In the genomic region with DNA sequence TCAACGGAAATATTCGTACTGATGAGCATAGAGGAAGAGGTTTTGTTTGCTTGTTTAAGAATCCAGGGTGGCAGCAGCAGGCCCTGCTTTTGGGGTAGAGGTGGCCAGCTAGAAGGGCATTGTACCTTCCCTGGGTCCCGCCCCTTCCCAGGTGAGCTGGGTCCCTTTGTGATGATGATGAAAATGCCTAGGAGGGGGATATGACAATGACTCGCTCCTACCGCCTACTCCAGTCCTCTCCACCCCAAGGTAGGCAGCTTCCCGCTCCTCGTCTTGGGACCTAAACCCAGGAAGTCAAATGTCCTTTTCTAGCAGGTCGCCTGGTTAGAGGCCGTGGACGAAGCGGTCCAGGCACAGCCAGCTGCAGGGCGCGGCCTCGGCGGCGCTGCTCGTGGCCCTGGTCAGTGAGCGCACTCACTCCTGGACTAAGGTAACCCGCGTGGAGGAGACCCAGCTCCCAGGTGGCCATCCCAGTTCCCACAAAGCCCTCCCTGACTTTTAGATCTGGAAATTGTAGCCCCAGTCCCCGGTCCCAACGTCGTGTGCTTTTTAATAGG, we compare ENCODE assay signal across 14 cellular contexts.
A peak's percentile ranks its signal among the peaks of the same experiment; 100 is the strongest.
DNase-seq lines count a peak whose midpoint lies in the region; ATAC-seq and TF ChIP-seq lines count a peak whose summit lies in the region.
"Had no signal": no experiment of that assay in that cellular context is flagged by ENCODE, and none has a peak within 500 bp of the region (broad histone marks: within the 10 kb centered on the region; RNA-seq: fewer than 3 reads in every experiment).

No MANE protein-coding gene starts in this region.

- no peak overlapping the region for H2AK5ac ChIP-seq in H9 (ENCODE audit: insufficient read length, low read length)

- no peaks in the 10 kb centered on the region for H3K27me3 Mint-ChIP-seq in H9 (ENCODE audit: low read depth)
- peaks cover 65% of the 10 kb centered on the region for H3K27me3 Mint-ChIP-seq in endodermal cell (ENCODE audit: insufficient read depth)
- peaks cover 2% of the 10 kb centered on the region for H3K27me3 Mint-ChIP-seq in activated T-helper 1 cell treated with anti-CD3 and anti-CD28 coated beads, Interleukin-12 subunit alpha, Interleukin-12 subunit beta, Interleukin-2, Interleukin-4 antibody, amounts not matched to agents 30 ng/mL and 10 ng/mL and 1 ng/mL, durations not matched to agents 14 hours and 24 hours and 36 hours (ENCODE audit: insufficient read depth)

- H3K18ac ChIP-seq in H9 (ENCODE audit: insufficient read length, low read depth, low read length): no peak overlapping the region

- no peak overlapping the region for H2BK120ac ChIP-seq in H9 (ENCODE audit: low read depth, low read length, poor library complexity, severe bottlenecking)

- H3K9me3 Mint-ChIP-seq in H9 (peaks cover 3 to 6% of the 10 kb centered on the region in 2 experiments; a peak in 3 of 5 replicates), endodermal cell (peaks cover 4% of the 10 kb centered on the region)
- H3K9me3 Mint-ChIP-seq in activated T-helper 1 cell treated with anti-CD3 and anti-CD28 coated beads, Interleukin-12 subunit alpha, Interleukin-12 subunit beta, Interleukin-2, Interleukin-4 antibody, amounts not matched to agents 30 ng/mL and 10 ng/mL and 1 ng/mL, durations not matched to agents 14 hours and 24 hours and 36 hours: no peaks in the 10 kb centered on the region
- H3K9me3 Mint-ChIP-seq: CD4-positive, alpha-beta T cell had no signal

- intact Hi-C loops in posterior vena cava (cut with DNase I): no loop called here
- intact Hi-C loops in aorta (cut with DNase I): no loop called here
- intact Hi-C loops in activated T-helper 1 cell treated with anti-CD3 and anti-CD28 coated beads, Interleukin-12 subunit alpha, Interleukin-12 subunit beta, Interleukin-2, Interleukin-4 antibody, amounts not matched to agents 30 ng/mL and 10 ng/mL and 1 ng/mL, durations not matched to agents 14 hours and 24 hours and 36 hours (cut with micrococcal nuclease): no loop called here

- H3K14ac ChIP-seq in H9 (ENCODE audit: insufficient read depth, low read length): no peak overlapping the region

- no peak overlapping the region for H3K4ac ChIP-seq in H9 (ENCODE audit: low read depth, low read length)

- no CpG with 5 or more reads among the region's 23 CpGs for WGBS in H9 (ENCODE audit: extremely low coverage, insufficient read length, low lambda C conversion rate)
- 94 to 99% methylated on average over 15 to 23 of the region's 23 CpGs for WGBS in endodermal cell (ENCODE audit: insufficient coverage in 1 of 2, insufficient read length in 1 of 2), 2 experiments
- 89 to 92% methylated on average over 23 of the region's 23 CpGs for WGBS in aorta, 2 donors

- no peak overlapping the region for H2BK15ac ChIP-seq in H9 (ENCODE audit: low read depth, low read length)

- peak; percentile 45 for DNase-seq in H9
- peak; percentile 48 for DNase-seq in endodermal cell
- peak; percentile 72 for DNase-seq in posterior vena cava (ENCODE audit: low spot score)
- peak; percentile 36 to 73 for DNase-seq in aorta
- DNase-seq in mucosa of gallbladder (ENCODE audit: low spot score): no peak
- DNase-seq in activated T-helper 1 cell treated with anti-CD3 and anti-CD28 coated beads, Interleukin-12 subunit alpha, Interleukin-12 subunit beta, Interleukin-2, Interleukin-4 antibody, amounts not matched to agents 30 ng/mL and 10 ng/mL and 1 ng/mL, durations not matched to agents 14 hours and 24 hours and 36 hours (ENCODE audit: low spot score): no peak
- DNase-seq in NCI-H345 treated with DMSO at 0.1 percent for 48 hours (lab: John Stamatoyannopoulos, UW; ENCODE audit: unreplicated experiment): no peak
- DNase-seq: AML-193; Caco-2; CD4-positive, alpha-beta T cell; GM23248 had no signal

- H3K27ac Mint-ChIP-seq in H9 (no peak overlapping the region), endodermal cell (no peak overlapping the region)
- H3K27ac Mint-ChIP-seq in activated T-helper 1 cell treated with anti-CD3 and anti-CD28 coated beads, Interleukin-12 subunit alpha, Interleukin-12 subunit beta, Interleukin-2, Interleukin-4 antibody, amounts not matched to agents 30 ng/mL and 10 ng/mL and 1 ng/mL, durations not matched to agents 14 hours and 24 hours and 36 hours: no peak overlapping the region
- H3K27ac Mint-ChIP-seq: CD4-positive, alpha-beta T cell had no signal

- no peak overlapping the region for H4K8ac ChIP-seq in H9 (replicated peaks; ENCODE audit: insufficient read length, low read depth, low read length)

- no peak for TF ChIP-seq CTCF in H9 (conservative IDR thresholded peaks at IDR 0.05)
- no peak for TF ChIP-seq CTCF in endodermal cell (conservative IDR thresholded peaks at IDR 0.05)

- H3K36me3 ChIP-seq in endodermal cell (ENCODE audit: control insufficient read depth, insufficient read depth, low read length) (no peaks in the 10 kb centered on the region), aorta (ENCODE audit: control insufficient read depth in 1 of 2, insufficient read depth in 2 of 2, low read length in 1 of 2) (no peaks in the 10 kb centered on the region)
- H3K36me3 ChIP-seq: HAP-1 had no signal

- no peak for ATAC-seq in aorta (ENCODE audit: low FRiP score)
- ATAC-seq: A549 had no signal

- H2AFZ ChIP-seq in H9 (ENCODE audit: low read length): peak overlapping the region; percentile 49
- H2AFZ ChIP-seq: GM23248 had no signal

- H3K27me3 ChIP-seq in H9 (ENCODE audit: insufficient read depth, low read length): no peaks in the 10 kb centered on the region
- peaks cover 82% of the 10 kb centered on the region for H3K27me3 ChIP-seq in endodermal cell (ENCODE audit: control insufficient read depth, insufficient read depth, low read length, poor library complexity, severe bottlenecking)
- H3K27me3 ChIP-seq in aorta (ENCODE audit: control insufficient read depth in 1 of 2, insufficient read depth in 2 of 2, low read length in 1 of 2): no peaks in the 10 kb centered on the region

- H2BK5ac ChIP-seq in H9 (ENCODE audit: insufficient read length, low read length): no peak overlapping the region

- H3K79me2 ChIP-seq in H9 (ENCODE audit: insufficient read depth, low read length): no peaks in the 10 kb centered on the region

- H3K4me1 Mint-ChIP-seq in H9 (peaks cover 6% of the 10 kb centered on the region in 2 experiments; a peak in 1 of 4 replicates), endodermal cell (peaks cover 6% of the 10 kb centered on the region)
- no peaks in the 10 kb centered on the region for H3K4me1 Mint-ChIP-seq in activated T-helper 1 cell treated with anti-CD3 and anti-CD28 coated beads, Interleukin-12 subunit alpha, Interleukin-12 subunit beta, Interleukin-2, Interleukin-4 antibody, amounts not matched to agents 30 ng/mL and 10 ng/mL and 1 ng/mL, durations not matched to agents 14 hours and 24 hours and 36 hours (ENCODE audit: low read depth)

- H4K20me1 ChIP-seq in H9 (ENCODE audit: control insufficient read depth, insufficient read depth, insufficient read length): no peaks in the 10 kb centered on the region

- no peak overlapping the region for H3K23ac ChIP-seq in H9 (ENCODE audit: insufficient read length, low read depth, low read length)

- H2BK12ac ChIP-seq in H9 (ENCODE audit: insufficient read length, low read depth, low read length): no peak overlapping the region

- no peak overlapping the region for H4K5ac ChIP-seq in H9 (ENCODE audit: insufficient read length, low read depth, low read length)

- no peak overlapping the region for H4K91ac ChIP-seq in H9 (ENCODE audit: insufficient read length, low read depth, low read length)

- H3K36me3 Mint-ChIP-seq in H9 (ENCODE audit: insufficient read depth in 1 of 3, low read depth in 3 of 3): peaks cover 0 to 4% (median 0%) of the 10 kb centered on the region in 3 experiments; a peak in 3 of 7 replicates
- H3K36me3 Mint-ChIP-seq in endodermal cell (ENCODE audit: low read depth): no peaks in the 10 kb centered on the region
- H3K36me3 Mint-ChIP-seq in activated T-helper 1 cell treated with anti-CD3 and anti-CD28 coated beads, Interleukin-12 subunit alpha, Interleukin-12 subunit beta, Interleukin-2, Interleukin-4 antibody, amounts not matched to agents 30 ng/mL and 10 ng/mL and 1 ng/mL, durations not matched to agents 14 hours and 24 hours and 36 hours (ENCODE audit: low read depth): no peaks in the 10 kb centered on the region

- H3K9ac ChIP-seq in H9 (ENCODE audit: extremely low read depth, insufficient read length, low read length) (no peak overlapping the region), endodermal cell (ENCODE audit: extremely low read depth, low read length, poor library complexity, severe bottlenecking) (no peak overlapping the region)
- H3K9ac ChIP-seq: GM23248 had no signal

- H3K4me3 ChIP-seq in endodermal cell (ENCODE audit: low read length) (no peak overlapping the region), aorta (ENCODE audit: low read length in 2 of 2) (no peak overlapping the region)
- H3K4me3 ChIP-seq: A549, GM23248, HAP-1 had no signal

- H3K4me1 ChIP-seq in H9 (ENCODE audit: insufficient read depth, low read length) (no peaks in the 10 kb centered on the region), endodermal cell (ENCODE audit: control insufficient read depth, insufficient read depth, low read length) (no peaks in the 10 kb centered on the region), aorta (ENCODE audit: control insufficient read depth in 1 of 2, insufficient read depth in 2 of 2, low read length in 2 of 2) (no peaks in the 10 kb centered on the region)
- H3K4me1 ChIP-seq: A549, Caco-2, HAP-1 had no signal

- no peak overlapping the region for H3K56ac ChIP-seq in H9 (ENCODE audit: insufficient read length, low read depth, low read length)

- H3T11ph ChIP-seq in H9 (ENCODE audit: low read length): no peak overlapping the region

- H3K79me1 ChIP-seq in H9 (ENCODE audit: insufficient read depth, low read depth, low read length, poor library complexity, severe bottlenecking): no peaks in the 10 kb centered on the region

- H3K4me3 Mint-ChIP-seq in H9 (no peak overlapping the region), endodermal cell (no peak overlapping the region)
- H3K4me3 Mint-ChIP-seq in activated T-helper 1 cell treated with anti-CD3 and anti-CD28 coated beads, Interleukin-12 subunit alpha, Interleukin-12 subunit beta, Interleukin-2, Interleukin-4 antibody, amounts not matched to agents 30 ng/mL and 10 ng/mL and 1 ng/mL, durations not matched to agents 14 hours and 24 hours and 36 hours: no peak overlapping the region
- H3K4me3 Mint-ChIP-seq: CD4-positive, alpha-beta T cell had no signal

- no peaks in the 10 kb centered on the region for H3K23me2 ChIP-seq in H9 (ENCODE audit: insufficient read length, low read depth, low read length, poor library complexity, severe bottlenecking)

- H2BK20ac ChIP-seq in H9 (ENCODE audit: low read depth, low read length, poor library complexity, severe bottlenecking): no peak overlapping the region

- H3K9me3 ChIP-seq in H9 (ENCODE audit: control insufficient read depth, low read depth, low read length): no peaks in the 10 kb centered on the region
- H3K9me3 ChIP-seq in endodermal cell (ENCODE audit: control insufficient read depth, low read length): no peaks in the 10 kb centered on the region
- H3K9me3 ChIP-seq in aorta (ENCODE audit: control insufficient read depth, low read length): no peaks in the 10 kb centered on the region
- H3K9me3 ChIP-seq: A549, Caco-2, HAP-1 had no signal

- H3K4me2 ChIP-seq in H9 (ENCODE audit: insufficient read depth, insufficient read length, low read length): no peak overlapping the region
- H3K4me2 ChIP-seq: A549 had no signal

- H3K27ac ChIP-seq in H9 (ENCODE audit: insufficient read length, low read depth, low read length) (no peak overlapping the region), endodermal cell (ENCODE audit: low read depth, low read length) (no peak overlapping the region), aorta (ENCODE audit: low read depth in 1 of 2, low read length in 2 of 2) (no peak overlapping the region)
- H3K27ac ChIP-seq: A549, C4-2B, GM23248 had no signal

Comparison
In these comparisons a context has a peak if more than half of its experiments do, and no peak if none do; other contexts are left out.
1. DNase-seq: peak in H9 (single experiment), endodermal cell (single experiment), posterior vena cava (single experiment) and aorta (2 of 2); none in mucosa of gallbladder (single experiment), activated T-helper 1 cell treated with anti-CD3 and anti-CD28 coated beads, Interleukin-12 subunit alpha, Interleukin-12 subunit beta, Interleukin-2, Interleukin-4 antibody, amounts not matched to agents 30 ng/mL and 10 ng/mL and 1 ng/mL, durations not matched to agents 14 hours and 24 hours and 36 hours (single experiment) and NCI-H345 treated with DMSO at 0.1 percent for 48 hours (single experiment).